In the genomic region with DNA sequence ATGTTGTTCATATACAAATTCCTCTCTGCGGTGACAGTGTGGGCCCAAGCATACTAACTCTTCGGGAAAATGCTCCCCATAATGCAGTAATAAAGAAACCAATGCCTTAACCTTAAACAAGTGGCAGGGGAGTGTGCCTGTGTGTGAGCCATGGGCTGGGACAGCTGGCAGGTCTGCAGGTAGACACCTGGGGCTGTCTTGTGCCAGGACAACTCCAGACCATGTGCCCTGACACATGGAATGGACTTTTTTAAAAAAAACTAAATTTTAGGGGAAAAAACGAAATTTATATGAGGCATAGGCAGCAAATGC, we compare ENCODE assay signal across 11 cellular contexts.
DNase-seq lines count a peak whose midpoint lies in the region; ATAC-seq and TF ChIP-seq lines count a peak whose summit lies in the region.
"Had no signal": no experiment of that assay in that cellular context is flagged by ENCODE, and none has a peak within 500 bp of the region (broad histone marks: within the 10 kb centered on the region; RNA-seq: fewer than 3 reads in every experiment).

No MANE protein-coding gene starts in this region.

- POLR2A ChIA-PET in CD4-positive, alpha-beta T cell (lab: Charles Lee), result interaction anchor here (0.9 to 26.3 kb wide), 12 partner anchors 9 to 321 kb away, joined by 3 to 611 read pairs (median 54); no protein-coding TSS in a partner anchor

- intact Hi-C loops in CD4-positive, alpha-beta T cell (cut with DNase I, micrococcal nuclease), result loop anchor here in 1 of 2 experiments (10.0 kb wide), 2 partner anchors 208 to 238 kb away; no protein-coding TSS in a partner anchor

- H3K18ac ChIP-seq in trophoblast cell (ENCODE audit: low read length), result no peak overlapping the region

- H2BK12ac ChIP-seq in trophoblast cell (ENCODE audit: low read length), result no peak overlapping the region

- no peak overlapping the region for H3K23ac ChIP-seq in trophoblast cell (ENCODE audit: low read length)

- peak overlapping the region; percentile 93 for H3K27ac ChIP-seq in CD4-positive, alpha-beta T cell (ENCODE audit: low read depth, low read length)
- H3K27ac ChIP-seq in Karpas-422 (ENCODE audit: low read length) (peak overlapping the region; percentile 96), trophoblast cell (ENCODE audit: low read depth, low read length) (no peak overlapping the region)
- H3K27ac ChIP-seq: SK-N-MC had no signal

- no peaks in the 10 kb centered on the region for H3K27me3 ChIP-seq in CD4-positive, alpha-beta T cell (ENCODE audit: control insufficient read depth, insufficient read depth, low read length)
- H3K27me3 ChIP-seq in Karpas-422 (ENCODE audit: low read length) (no peaks in the 10 kb centered on the region), trophoblast cell (ENCODE audit: insufficient read depth, low read length) (no peaks in the 10 kb centered on the region)
- H3K27me3 ChIP-seq: right atrium auricular region had no signal

- peaks cover 3% of the 10 kb centered on the region for H3K79me1 ChIP-seq in trophoblast cell (ENCODE audit: low read length)

- H4K20me1 ChIP-seq in Karpas-422 (ENCODE audit: insufficient read depth, low read depth, low read length), result peaks cover 62% of the 10 kb centered on the region

- H3K36me3 ChIP-seq in Karpas-422 (ENCODE audit: insufficient read depth, low read length) (peaks cover 46% of the 10 kb centered on the region), trophoblast cell (ENCODE audit: control insufficient read depth in 1 of 2, insufficient read depth in 2 of 2, low read length in 2 of 2) (peaks cover 9 to 13% of the 10 kb centered on the region in 2 experiments)

- H3K9me2 ChIP-seq in Karpas-422 (replicated peaks; ENCODE audit: insufficient read depth, low read length), result no peaks in the 10 kb centered on the region

- H3K4me1 ChIP-seq in Karpas-422 (ENCODE audit: low read length) (peaks cover 85% of the 10 kb centered on the region), trophoblast cell (ENCODE audit: control insufficient read depth in 1 of 2, insufficient read depth in 2 of 2, low read length in 2 of 2) (peaks cover 2 to 14% of the 10 kb centered on the region in 2 experiments)

- peaks cover 54% of the 10 kb centered on the region for H3K4me1 Mint-ChIP-seq in CD4-positive, alpha-beta T cell (ENCODE audit: low read depth)
- peaks cover 67 to 69% of the 10 kb centered on the region in 2 donors for H3K4me1 Mint-ChIP-seq in effector memory CD8-positive, alpha-beta T cell (ENCODE audit: low read depth in 2 of 2)

- H3K9me3 ChIP-seq in CD4-positive, alpha-beta T cell (ENCODE audit: control insufficient read depth, low read length), result no peaks in the 10 kb centered on the region
- H3K9me3 ChIP-seq in Karpas-422 (ENCODE audit: low read length), result no peaks in the 10 kb centered on the region
- no peaks in the 10 kb centered on the region for H3K9me3 ChIP-seq in trophoblast cell (ENCODE audit: insufficient read depth, low read depth, low read length)
- H3K9me3 ChIP-seq: right atrium auricular region had no signal

- H4K91ac ChIP-seq in trophoblast cell (ENCODE audit: low read depth, low read length), result no peak overlapping the region

- no peak overlapping the region for H2BK120ac ChIP-seq in trophoblast cell (ENCODE audit: insufficient read depth, low read length, poor library complexity)

- H4K8ac ChIP-seq in trophoblast cell (ENCODE audit: low read depth, low read length), result no peak overlapping the region

- no peak overlapping the region for H2BK5ac ChIP-seq in trophoblast cell (ENCODE audit: low read depth, low read length, poor library complexity)

- TF ChIP-seq CTCF in CD4-positive, alpha-beta T cell (IDR thresholded peaks at IDR 0.05), result no peak

- no CpG with 5 or more reads among the region's 3 CpGs for WGBS in trophoblast cell (ENCODE audit: extremely low coverage, insufficient coverage, insufficient read length)

- peak overlapping the region; percentile 52 for H3K4ac ChIP-seq in trophoblast cell (ENCODE audit: low read depth, low read length)

- H4K12ac ChIP-seq in trophoblast cell (ENCODE audit: low read depth, low read length), result no peak overlapping the region

- peak overlapping the region; percentile 78 for H3K4me2 ChIP-seq in Karpas-422 (ENCODE audit: low read depth, low read length, poor library complexity, severe bottlenecking)
- H3K4me2 ChIP-seq in trophoblast cell (ENCODE audit: low read length), result no peak overlapping the region

- peaks cover 100% of the 10 kb centered on the region for H3K79me2 ChIP-seq in Karpas-422 (ENCODE audit: low read length)
- H3K79me2 ChIP-seq in trophoblast cell (ENCODE audit: control insufficient read depth, insufficient read depth, low read length, poor library complexity), result peaks cover 20% of the 10 kb centered on the region

- H3K9ac ChIP-seq in Karpas-422 (ENCODE audit: low read length), result peak overlapping the region; percentile 96; the same call in 1 of the 2 replicates
- H3K9ac ChIP-seq in trophoblast cell (ENCODE audit: low read length), result no peak overlapping the region

- DNase-seq in CD4-positive, alpha-beta T cell, result no peak
- DNase-seq in Karpas-422 (no peak), trophoblast cell (no peak), occipital lobe (lab: John Stamatoyannopoulos, UW) (no peak), SW 1271 (lab: John Stamatoyannopoulos, UW) (no peak)
- DNase-seq in effector memory CD8-positive, alpha-beta T cell, result no peak
- DNase-seq in stimulated activated naive CD4-positive, alpha-beta T cell treated with Interleukin-2 at 50 U/mL for 16 hours (lab: John Stamatoyannopoulos, UW), result no peak
- no peak for DNase-seq in stimulated activated CD4-positive, alpha-beta T cell treated with anti-CD3 and anti-CD28 coated beads, Interleukin-4, amount 100 ng/mL, for 4 hours
- DNase-seq: NCI-H2171 treated with DMSO at 0.1 percent for 48 hours had no signal

- H3K4me3 ChIP-seq in Karpas-422 (ENCODE audit: low read length) (no peak overlapping the region; the same call in 1 of the 2 replicates), trophoblast cell (ENCODE audit: low read depth, low read length) (no peak overlapping the region)
- H3K4me3 ChIP-seq: SK-N-MC had no signal

- H2AK5ac ChIP-seq in trophoblast cell (ENCODE audit: low read length), result no peak overlapping the region

- H3K36me3 Mint-ChIP-seq in CD4-positive, alpha-beta T cell (ENCODE audit: low read depth), result peaks cover 100% of the 10 kb centered on the region
- peaks cover 100% of the 10 kb centered on the region for H3K36me3 Mint-ChIP-seq in effector memory CD8-positive, alpha-beta T cell (ENCODE audit: insufficient read depth)

- H3K27me3 Mint-ChIP-seq in CD4-positive, alpha-beta T cell, result no peaks in the 10 kb centered on the region
- no peaks in the 10 kb centered on the region for H3K27me3 Mint-ChIP-seq in effector memory CD8-positive, alpha-beta T cell

- peak overlapping the region; percentile 99 for H3K27ac Mint-ChIP-seq in CD4-positive, alpha-beta T cell
- peak overlapping the region; percentile 97 for H3K27ac Mint-ChIP-seq in effector memory CD8-positive, alpha-beta T cell

- no peaks in the 10 kb centered on the region for H3K9me3 Mint-ChIP-seq in CD4-positive, alpha-beta T cell
- H3K9me3 Mint-ChIP-seq in effector memory CD8-positive, alpha-beta T cell, result no peaks in the 10 kb centered on the region

- ATAC-seq in CD4-positive, alpha-beta T cell (ENCODE audit: poor library complexity), result no peak
- no peak for ATAC-seq in effector memory CD8-positive, alpha-beta T cell (replicated peaks)

- H2AFZ ChIP-seq in Karpas-422 (ENCODE audit: low read length), result no peak overlapping the region
- H2AFZ ChIP-seq in trophoblast cell (ENCODE audit: insufficient read depth, low read length, poor library complexity), result no peak overlapping the region

- CTCF ChIA-PET in CD4-positive, alpha-beta T cell (lab: Charles Lee), result interaction anchor here (2.1 kb wide), 1 partner anchor 116 kb away, joined by 9 read pairs; no protein-coding TSS in a partner anchor

- peak overlapping the region; percentile 93 for H3K4me3 Mint-ChIP-seq in CD4-positive, alpha-beta T cell
- H3K4me3 Mint-ChIP-seq in effector memory CD8-positive, alpha-beta T cell, result peak overlapping the region; percentile 96

- H3K14ac ChIP-seq in trophoblast cell (ENCODE audit: low read length), result no peak overlapping the region
